In the genomic region with DNA sequence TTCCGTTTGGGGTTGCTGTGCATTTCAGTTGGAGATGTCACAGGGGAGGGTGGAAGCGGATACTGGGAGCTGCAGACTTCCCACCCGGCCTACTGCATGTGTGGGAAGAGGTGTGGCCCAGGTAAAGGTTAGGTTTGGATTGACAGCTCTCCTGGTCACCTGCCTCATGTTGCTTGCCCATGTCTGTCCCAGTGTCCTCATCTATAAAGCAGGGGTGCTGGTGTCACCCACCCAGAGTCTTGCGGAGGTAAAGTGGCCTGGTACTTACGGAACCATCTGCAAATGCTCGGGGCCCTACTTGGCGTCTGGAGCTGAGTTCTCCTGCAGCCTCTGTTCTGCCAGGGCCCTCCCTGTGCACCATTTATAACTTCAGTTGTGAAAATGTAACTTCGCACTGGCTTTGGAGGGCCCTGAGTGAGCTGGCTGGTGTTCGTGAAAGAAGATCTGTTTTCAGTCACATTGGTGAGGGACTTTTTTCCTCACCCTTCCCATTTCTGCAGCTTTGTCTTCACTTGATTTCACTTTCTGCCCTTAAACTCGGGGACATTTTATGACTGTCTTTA, we compare ENCODE assay signal across 16 cellular contexts.
DNase-seq lines count a peak whose midpoint lies in the region; ATAC-seq and TF ChIP-seq lines count a peak whose summit lies in the region.
"Had no signal": no experiment of that assay in that cellular context is flagged by ENCODE, and none has a peak within 500 bp of the region (broad histone marks: within the 10 kb centered on the region; RNA-seq: fewer than 3 reads in every experiment).

No MANE protein-coding gene starts in this region.

- H3K23me2 ChIP-seq in H9 (ENCODE audit: insufficient read length, low read depth, low read length, poor library complexity, severe bottlenecking), result no peaks in the 10 kb centered on the region

- no peak overlapping the region for H3K4me3 Mint-ChIP-seq in H9
- H3K4me3 Mint-ChIP-seq: CD4-positive, CD25-positive, alpha-beta regulatory T cell had no signal

- no peaks in the 10 kb centered on the region for H3K9me3 Mint-ChIP-seq in H9

- H3K4me3 ChIP-seq in coronary artery (no peak overlapping the region), gastrocnemius medialis (no peak overlapping the region)

- H3K4me2 ChIP-seq in H9 (ENCODE audit: insufficient read depth, insufficient read length, low read length), result no peak overlapping the region

- H3K23ac ChIP-seq in H9 (ENCODE audit: insufficient read length, low read depth, low read length), result no peak overlapping the region

- no peak overlapping the region for H2BK12ac ChIP-seq in H9 (ENCODE audit: insufficient read length, low read depth, low read length)

- TF ChIP-seq CTCF in H9 (conservative IDR thresholded peaks at IDR 0.05) (no peak), coronary artery (IDR thresholded peaks at IDR 0.05) (no peak), gastrocnemius medialis (IDR thresholded peaks at IDR 0.05 in 4 of 5, conservative IDR thresholded peaks at IDR 0.05 in 1 of 5) (no peak)

- H3K9ac ChIP-seq in H9 (ENCODE audit: extremely low read depth, insufficient read length, low read length), result no peak overlapping the region

- H2AFZ ChIP-seq in H9 (ENCODE audit: low read length), result no peak overlapping the region

- H2BK5ac ChIP-seq in H9 (ENCODE audit: insufficient read length, low read length), result no peak overlapping the region

- no peak overlapping the region for H4K8ac ChIP-seq in H9 (replicated peaks; ENCODE audit: insufficient read length, low read depth, low read length)

- no peak overlapping the region for H2BK20ac ChIP-seq in H9 (ENCODE audit: low read depth, low read length, poor library complexity, severe bottlenecking)

- no peak for TF ChIP-seq POLR2A in gastrocnemius medialis (IDR thresholded peaks at IDR 0.05)

- no peak overlapping the region for H2BK120ac ChIP-seq in H9 (ENCODE audit: low read depth, low read length, poor library complexity, severe bottlenecking)

- no peaks in the 10 kb centered on the region for H4K20me1 ChIP-seq in H9 (ENCODE audit: control insufficient read depth, insufficient read depth, insufficient read length)

- H3K36me3 Mint-ChIP-seq in H9 (ENCODE audit: insufficient read depth in 1 of 3, low read depth in 3 of 3), result peaks cover 22 to 34% (median 33%) of the 10 kb centered on the region in 3 experiments

- no peak overlapping the region for H3T11ph ChIP-seq in H9 (ENCODE audit: low read length)

- no peak overlapping the region for H3K27ac ChIP-seq in H9 (ENCODE audit: insufficient read length, low read depth, low read length)
- no peak overlapping the region for H3K27ac ChIP-seq in coronary artery
- H3K27ac ChIP-seq in gastrocnemius medialis, result peak overlapping the region; percentile 69 to 80 (median 76)
- H3K27ac ChIP-seq: HL-60 had no signal

- H3K4me1 ChIP-seq in H9 (ENCODE audit: insufficient read depth, low read length) (no peaks in the 10 kb centered on the region), gastrocnemius medialis (peaks cover 55 to 56% of the 10 kb centered on the region in 2 donors)

- peak overlapping the region in 2 of 3 experiments; percentile 9 to 53; a peak in 1 of 7 replicates for H3K27ac Mint-ChIP-seq in H9
- H3K27ac Mint-ChIP-seq: CD4-positive, CD25-positive, alpha-beta regulatory T cell had no signal

- H3K27me3 ChIP-seq in H9 (ENCODE audit: insufficient read depth, low read length) (no peaks in the 10 kb centered on the region), gastrocnemius medialis (no peaks in the 10 kb centered on the region)
- H3K27me3 ChIP-seq: BE2C had no signal

- H4K91ac ChIP-seq in H9 (ENCODE audit: insufficient read length, low read depth, low read length), result no peak overlapping the region

- H2BK15ac ChIP-seq in H9 (ENCODE audit: low read depth, low read length), result no peak overlapping the region

- no peaks in the 10 kb centered on the region for H3K79me1 ChIP-seq in H9 (ENCODE audit: insufficient read depth, low read depth, low read length, poor library complexity, severe bottlenecking)

- no peak overlapping the region for H4K5ac ChIP-seq in H9 (ENCODE audit: insufficient read length, low read depth, low read length)

- H3K14ac ChIP-seq in H9 (ENCODE audit: insufficient read depth, low read length), result no peak overlapping the region

- H3K18ac ChIP-seq in H9 (ENCODE audit: insufficient read length, low read depth, low read length), result no peak overlapping the region

- H3K4me1 Mint-ChIP-seq in H9, result peaks cover 0 to 5% of the 10 kb centered on the region in 2 experiments; a peak in 1 of 4 replicates

- no peaks in the 10 kb centered on the region for H3K79me2 ChIP-seq in H9 (ENCODE audit: insufficient read depth, low read length)

- intact Hi-C loops in gastrocnemius medialis (cut with DNase I; ENCODE audit: low total_unique reads), result no loop called here

- no CpG with 5 or more reads among the region's 10 CpGs for WGBS in H9 (ENCODE audit: extremely low coverage, insufficient read length, low lambda C conversion rate)

- H3K9me3 ChIP-seq in H9 (ENCODE audit: control insufficient read depth, low read depth, low read length), result no peaks in the 10 kb centered on the region
- H3K9me3 ChIP-seq in gastrocnemius medialis, result no peaks in the 10 kb centered on the region
- H3K9me3 ChIP-seq: BE2C had no signal

- H3K56ac ChIP-seq in H9 (ENCODE audit: insufficient read length, low read depth, low read length), result no peak overlapping the region

- ATAC-seq in gastrocnemius medialis, result peak; percentile 53 to 70

- DNase-seq in H9, result no peak
- peak; percentile 40 for DNase-seq in coronary artery (ENCODE audit: low spot score)
- DNase-seq in islet precursor cell, result peak; percentile 29
- DNase-seq in gastrocnemius medialis, result peak in 1 of 2 donors; percentile 56
- no peak for DNase-seq in occipital lobe (lab: John Stamatoyannopoulos, UW)
- no peak for DNase-seq in SW 1271 (lab: John Stamatoyannopoulos, UW)
- no peak for DNase-seq in activated gamma-delta T cell (lab: John Stamatoyannopoulos, UW)
- no peak for DNase-seq in medulla oblongata (ENCODE audit: extremely low spot score)
- DNase-seq: ACHN; BE2C; C1 segment of cervical spinal cord; CD4-positive, CD25-positive, alpha-beta regulatory T cell; CD8-positive, alpha-beta memory T cell; COR-L47; HCEC 1CT had no signal

- H3K4ac ChIP-seq in H9 (ENCODE audit: low read depth, low read length), result no peak overlapping the region

- in situ Hi-C loops in gastrocnemius medialis (cut with MboI; ENCODE audit: low sequenced_read_pairs in 4 of 4), result no loop called here

- H3K36me3 ChIP-seq in gastrocnemius medialis, result peaks cover 0 to 31% of the 10 kb centered on the region in 2 donors

- H3K27me3 Mint-ChIP-seq in H9 (ENCODE audit: low read depth), result no peaks in the 10 kb centered on the region
- H3K27me3 Mint-ChIP-seq: CD4-positive, CD25-positive, alpha-beta regulatory T cell; CD8-positive, alpha-beta memory T cell had no signal

- no peak overlapping the region for H2AK5ac ChIP-seq in H9 (ENCODE audit: insufficient read length, low read length)

Comparison
In these comparisons a context has a peak if more than half of its experiments do, and no peak if none do; other contexts are left out.
1. DNase-seq: peak in coronary artery (single experiment) and islet precursor cell (single experiment); none in H9 (single experiment), occipital lobe (single experiment), SW 1271 (0 of 2), activated gamma-delta T cell (single experiment) and medulla oblongata (single experiment).
2. H3K27ac ChIP-seq: peak in gastrocnemius medialis (4 of 4); none in H9 (single experiment) and coronary artery (0 of 2).